1 cellular context compared by ENCODE assay signal in genomic region chr17:21214015-21214776, GRCh38.
A peak's percentile ranks its signal among the peaks of the same experiment; 100 is the strongest.
TF ChIP-seq lines count a peak whose summit lies in the region.

TMEM11 (minus strand) TSS chr17:21214161; CDS start chr17:21214152, 9 bp downstream.

TF ChIP-seq in HepG2, 621 proteins besides CTCF, POLR2A, EP300 and RAD21 (continued from another document and continues in another):
- TF ChIP-seq FOXK1 (CRISPR knock-in tag; IDR thresholded peaks at IDR 0.05; ENCODE audit: borderline replicate concordance, low read depth) (peak; percentile 76; the same call in 1 of the 2 replicates), ZGPAT (CRISPR knock-in tag; IDR thresholded peaks at IDR 0.05) (peak; percentile 92), FOXP1 (IDR thresholded peaks at IDR 0.05) (no peak), FOXP1 (CRISPR knock-in tag; IDR thresholded peaks at IDR 0.05) (no peak), CENPX (CRISPR knock-in tag; IDR thresholded peaks at IDR 0.05) (no peak), ZBTB25 (CRISPR knock-in tag; IDR thresholded peaks at IDR 0.05) (no peak), TBL1XR1 (IDR thresholded peaks at IDR 0.05; ENCODE audit: borderline replicate concordance, low read length, partially characterized antibody) (peak; percentile 62), SIX1 (CRISPR knock-in tag; IDR thresholded peaks at IDR 0.05; ENCODE audit: borderline replicate concordance) (no peak; the same call in 1 of the 2 replicates), MXD1 (CRISPR knock-in tag; IDR thresholded peaks at IDR 0.05) (0 out of 2 replicates have a peak, but pooled peaks have one; percentile 39), SNAPC2 (CRISPR knock-in tag; IDR thresholded peaks at IDR 0.05) (no peak; the same call in 1 of the 2 replicates), ZSCAN20 (CRISPR knock-in tag; IDR thresholded peaks at IDR 0.05; ENCODE audit: borderline replicate concordance) (no peak), AHDC1 (CRISPR knock-in tag; IDR thresholded peaks at IDR 0.05; ENCODE audit: borderline replicate concordance) (no peak; the same call in 1 of the 2 replicates), FOXO4 (CRISPR knock-in tag; conservative IDR thresholded peaks at IDR 0.05) (no peak), NCOA1 (CRISPR knock-in tag; IDR thresholded peaks at IDR 0.05) (no peak), ZBTB44 (CRISPR knock-in tag; IDR thresholded peaks at IDR 0.05) (no peak), ZNF691 (CRISPR knock-in tag; IDR thresholded peaks at IDR 0.05; ENCODE audit: borderline replicate concordance, low read depth) (0 out of 2 replicates have a peak, but pooled peaks have one; percentile 32), MAFK (conservative IDR thresholded peaks at IDR 0.05 in 1 of 2, IDR thresholded peaks at IDR 0.05 in 1 of 2; ENCODE audit: low read length in 2 of 2) (no peak), KLF15 (CRISPR knock-in tag; IDR thresholded peaks at IDR 0.05; ENCODE audit: borderline replicate concordance) (no peak), E2F2 (CRISPR knock-in tag; IDR thresholded peaks at IDR 0.05; ENCODE audit: borderline replicate concordance) (no peak; the same call in 1 of the 2 replicates), HDAC1 (CRISPR knock-in tag; IDR thresholded peaks at IDR 0.05) (peak; percentile 85), ZSCAN9 (CRISPR knock-in tag; IDR thresholded peaks at IDR 0.05; ENCODE audit: borderline replicate concordance) (peak; percentile 32; the same call in 1 of the 2 replicates), ZNF703 (CRISPR knock-in tag; IDR thresholded peaks at IDR 0.05; ENCODE audit: borderline replicate concordance) (peak; percentile 34; the same call in 1 of the 2 replicates), MIER3 (CRISPR knock-in tag; IDR thresholded peaks at IDR 0.05; ENCODE audit: borderline replicate concordance) (no peak; the same call in 1 of the 2 replicates), TCF7L2 (IDR thresholded peaks at IDR 0.05; ENCODE audit: low read depth, low read length) (no peak), ATRX (CRISPR knock-in tag; IDR thresholded peaks at IDR 0.05; ENCODE audit: borderline replicate concordance) (no peak), MYC (CRISPR knock-in tag; IDR thresholded peaks at IDR 0.05; ENCODE audit: borderline replicate concordance) (0 out of 2 replicates have a peak, but pooled peaks have one; percentile 46), ZNF788 (CRISPR knock-in tag; IDR thresholded peaks at IDR 0.05; ENCODE audit: borderline replicate concordance) (peak; percentile 73; the same call in 1 of the 2 replicates), ZSCAN5A (CRISPR knock-in tag; IDR thresholded peaks at IDR 0.05; ENCODE audit: borderline replicate concordance) (no peak), SMAD9 (CRISPR knock-in tag; IDR thresholded peaks at IDR 0.05) (no peak), ZNF549 (CRISPR knock-in tag; IDR thresholded peaks at IDR 0.05) (no peak), HBP1 (CRISPR knock-in tag; IDR thresholded peaks at IDR 0.05; ENCODE audit: low read depth) (no peak), ZSCAN12 (CRISPR knock-in tag; IDR thresholded peaks at IDR 0.05) (no peak), CCAR2 (optimal IDR thresholded peaks at IDR 0.05; ENCODE audit: low read depth, low read length) (no peak), ZNF616 (CRISPR knock-in tag; IDR thresholded peaks at IDR 0.05; ENCODE audit: low read depth) (no peak), SMYD3 (CRISPR knock-in tag; IDR thresholded peaks at IDR 0.05) (no peak), IRF2 (CRISPR knock-in tag; IDR thresholded peaks at IDR 0.05) (0 out of 2 replicates have a peak, but pooled peaks have one; percentile 26), ATF2 (CRISPR knock-in tag; IDR thresholded peaks at IDR 0.05) (peak; percentile 18; the same call in 1 of the 2 replicates), ZNF775 (CRISPR knock-in tag; IDR thresholded peaks at IDR 0.05; ENCODE audit: borderline replicate concordance) (no peak), ATF7-NPFF (CRISPR knock-in tag; IDR thresholded peaks at IDR 0.05; ENCODE audit: low read depth) (no peak; the same call in 1 of the 2 replicates), PBX3 (CRISPR knock-in tag; IDR thresholded peaks at IDR 0.05; ENCODE audit: borderline replicate concordance) (no peak)
